Comparison of ENCODE assay signal across 7 cellular contexts in the genomic region with DNA sequence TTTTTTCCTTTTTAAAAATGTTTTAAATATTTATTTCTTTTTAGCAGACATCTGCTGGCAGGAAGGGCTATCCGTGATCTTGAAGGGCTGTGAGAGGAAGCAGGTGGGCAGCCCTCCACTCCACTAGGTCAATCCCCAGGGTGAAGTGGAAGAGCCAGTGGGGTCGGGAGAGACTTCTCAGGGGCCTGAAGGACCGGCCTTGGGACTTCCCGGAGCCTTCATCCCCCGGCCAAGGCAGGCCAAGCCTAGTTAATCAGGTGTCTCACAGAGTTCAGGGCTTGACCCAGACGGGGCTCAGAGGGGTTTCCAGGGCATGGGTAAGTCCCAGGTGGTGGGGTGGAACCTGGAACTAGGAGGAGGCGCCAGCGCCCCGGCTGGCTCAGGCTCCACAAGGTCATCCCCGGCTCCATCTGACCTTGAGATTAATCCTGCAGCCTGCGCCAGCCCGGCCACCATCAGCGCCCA. TPM values are rescaled to one million over a fixed set of nuclear protein-coding genes. Genes with fewer than 3 reads are reported as not detected.
DNase-seq lines count a peak whose midpoint lies in the region; ATAC-seq lines count a peak whose summit lies in the region.

No MANE protein-coding gene starts in this region.

- H3K27me3 Mint-ChIP-seq in activated CD4-positive, alpha-beta memory T cell treated with anti-CD3 and anti-CD28 coated beads, Interleukin-2, amount 10 ng/mL, durations not matched to agents 7 days and 5 days, result no peaks in the 10 kb centered on the region

- H3K9ac ChIP-seq in subcutaneous abdominal adipose tissue (ENCODE audit: low read length in 5 of 5), result peak overlapping the region in 3 of 5 donors; percentile 68 to 74 (median 72)

- H3K4me1 ChIP-seq in right cardiac atrium (ENCODE audit: control insufficient read depth, insufficient read depth, low read length) (no peaks in the 10 kb centered on the region), subcutaneous abdominal adipose tissue (ENCODE audit: control insufficient read depth in 5 of 5, insufficient read depth in 5 of 5, low read length in 5 of 5) (peaks cover 2 to 37% (median 29%) of the 10 kb centered on the region in 5 donors)

- POLR2A ChIA-PET in activated CD4-positive, alpha-beta memory T cell treated with anti-CD3 and anti-CD28 coated beads, Interleukin-2, amount 10 ng/mL, durations not matched to agents 7 days and 5 days (lab: Charles Lee), result no interaction called here

- peak overlapping the region; percentile 55 for H3K4me3 Mint-ChIP-seq in activated CD4-positive, alpha-beta memory T cell treated with anti-CD3 and anti-CD28 coated beads, Interleukin-2, amount 10 ng/mL, durations not matched to agents 7 days and 5 days

- H3K27ac ChIP-seq in right cardiac atrium (ENCODE audit: low read length), result peak overlapping the region; percentile 38
- H3K27ac ChIP-seq in subcutaneous abdominal adipose tissue (ENCODE audit: low read depth, low read length), result peak overlapping the region; percentile 23

- peaks cover 0 to 27% (median 22%) of the 10 kb centered on the region in 5 donors for H3K36me3 ChIP-seq in subcutaneous abdominal adipose tissue (ENCODE audit: control insufficient read depth in 5 of 5, insufficient read depth in 5 of 5, low read length in 5 of 5)

- H3K9me3 Mint-ChIP-seq in activated CD4-positive, alpha-beta memory T cell treated with anti-CD3 and anti-CD28 coated beads, Interleukin-2, amount 10 ng/mL, durations not matched to agents 7 days and 5 days, result no peaks in the 10 kb centered on the region

- H3K36me3 Mint-ChIP-seq in activated CD4-positive, alpha-beta memory T cell treated with anti-CD3 and anti-CD28 coated beads, Interleukin-2, amount 10 ng/mL, durations not matched to agents 7 days and 5 days (ENCODE audit: low read depth), result no peaks in the 10 kb centered on the region

- CTCF ChIA-PET in activated CD4-positive, alpha-beta memory T cell treated with anti-CD3 and anti-CD28 coated beads, Interleukin-2, amount 10 ng/mL, durations not matched to agents 7 days and 5 days (lab: Charles Lee), result interaction anchor here (0.7 to 3.4 kb wide), 16 partner anchors 7 to 375 kb away, joined by 3 to 28 read pairs (median 4); partner anchors contain the start of gene TOMM6

- H3K27me3 ChIP-seq in right cardiac atrium (ENCODE audit: control insufficient read depth, insufficient read depth) (no peaks in the 10 kb centered on the region), subcutaneous abdominal adipose tissue (ENCODE audit: control insufficient read depth in 5 of 5, insufficient read depth in 4 of 5, low read length in 5 of 5) (no peaks in the 10 kb centered on the region)

- peaks cover 8% of the 10 kb centered on the region for H3K4me1 Mint-ChIP-seq in activated CD4-positive, alpha-beta memory T cell treated with anti-CD3 and anti-CD28 coated beads, Interleukin-2, amount 10 ng/mL, durations not matched to agents 7 days and 5 days

- H3K27ac Mint-ChIP-seq in activated CD4-positive, alpha-beta memory T cell treated with anti-CD3 and anti-CD28 coated beads, Interleukin-2, amount 10 ng/mL, durations not matched to agents 7 days and 5 days, result no peak overlapping the region

- WGBS in right cardiac atrium, result 38% methylated on average over 13 of the region's 13 CpGs

- intact Hi-C loops in right cardiac atrium (cut with DNase I), result loop anchor here (2.0 to 10.0 kb wide), 7 partner anchors 80 to 315 kb away; no protein-coding TSS in a partner anchor

- ATAC-seq in GM21423 (IDR thresholded peaks at IDR 0.05; ENCODE audit: unreplicated experiment) (peak; percentile 4), right cardiac atrium (peak; percentile 7 to 32), GM21526 (IDR thresholded peaks at IDR 0.05; ENCODE audit: low FRiP score, unreplicated experiment) (no peak)

- no peaks in the 10 kb centered on the region for H3K9me3 ChIP-seq in right cardiac atrium (ENCODE audit: control insufficient read depth, low read length)
- H3K9me3 ChIP-seq in subcutaneous abdominal adipose tissue (ENCODE audit: control insufficient read depth in 5 of 5, low read length in 5 of 5), result no peaks in the 10 kb centered on the region

- DNase-seq in activated CD4-positive, alpha-beta memory T cell treated with anti-CD3 and anti-CD28 coated beads, Interleukin-2, amount 10 ng/mL, durations not matched to agents 7 days and 5 days, result no peak
- DNase-seq in right cardiac atrium (peak in 2 of 3 donors; percentile 72 to 75), ureter (ENCODE audit: low spot score) (no peak), iPS-NIHi11 (ENCODE audit: low spot score) (no peak)

- peak overlapping the region; percentile 39 for H3K4me3 ChIP-seq in right cardiac atrium (ENCODE audit: low read length)
- peak overlapping the region in 3 of 5 donors; percentile 61 to 73 (median 66) for H3K4me3 ChIP-seq in subcutaneous abdominal adipose tissue (ENCODE audit: low read depth in 1 of 5, low read length in 5 of 5)

RNA-seq across cellular contexts. Expression of gene MDFI, which starts 44.3 kb away (rescaled TPM):
- not detected for total RNA-seq in activated CD4-positive, alpha-beta memory T cell treated with anti-CD3 and anti-CD28 coated beads, Interleukin-2, amount 10 ng/mL, durations not matched to agents 7 days and 5 days
- total RNA-seq in right cardiac atrium, result 10 to 100 TPM in 2 of 4 donors, 1 to 10 TPM in 2; 8.0 to 11.9 (median 10.0) TPM
- polyA plus RNA-seq in right cardiac atrium, result 4.9 TPM
- 36.7 TPM for total RNA-seq in ureter

RNA-seq across cellular contexts. Expression of gene TFEB, which starts 52.9 kb away (rescaled TPM):
- total RNA-seq in activated CD4-positive, alpha-beta memory T cell treated with anti-CD3 and anti-CD28 coated beads, Interleukin-2, amount 10 ng/mL, durations not matched to agents 7 days and 5 days, result 10 to 100 TPM; 14.9 to 15.0 TPM
- total RNA-seq in right cardiac atrium, result 10 to 100 TPM; 31.6 to 51.1 (median 46.2) TPM
- polyA plus RNA-seq in right cardiac atrium, result 33.4 TPM
- 29.4 TPM for total RNA-seq in ureter

Comparison
In these comparisons a context has a peak if more than half of its experiments do, and no peak if none do; other contexts are left out.
1. DNase-seq: peak in right cardiac atrium (2 of 3); none in activated CD4-positive, alpha-beta memory T cell treated with anti-CD3 and anti-CD28 coated beads, Interleukin-2, amount 10 ng/mL, durations not matched to agents 7 days and 5 days (single experiment), ureter (single experiment) and iPS-NIHi11 (single experiment).
2. RNA of gene MDFI, which starts 44.3 kb away (total RNA-seq): 36.7 TPM in ureter (single experiment) and 8.0 to 11.9 TPM in right cardiac atrium; not detected in activated CD4-positive, alpha-beta memory T cell treated with anti-CD3 and anti-CD28 coated beads, Interleukin-2, amount 10 ng/mL, durations not matched to agents 7 days and 5 days; every median in the first group is over 4 times any median in the second.